Comparison of ENCODE assay signal across 29 cellular contexts in genomic region chr2:100755441-100755840, GRCh38.
DNase-seq lines count a peak whose midpoint lies in the region; ATAC-seq and TF ChIP-seq lines count a peak whose summit lies in the region.
"Had no signal": no experiment of that assay in that cellular context is flagged by ENCODE, and none has a peak within 500 bp of the region (broad histone marks: within the 10 kb centered on the region; RNA-seq: fewer than 3 reads in every experiment).

No MANE protein-coding gene starts in this region.

- H3K4me3 ChIP-seq in Panc1 (ENCODE audit: low read depth in 2 of 2, low read length in 2 of 2) (no peak overlapping the region), skeletal muscle satellite cell (ENCODE audit: low read length) (no peak overlapping the region)
- H3K4me3 ChIP-seq: heart left ventricle, prostate gland, suprapubic skin had no signal

- H3K4me3 Mint-ChIP-seq in activated T-helper 1 cell treated with anti-CD3 and anti-CD28 coated beads, Interleukin-12 subunit alpha, Interleukin-12 subunit beta, Interleukin-2, Interleukin-4 antibody, amounts not matched to agents 30 ng/mL and 10 ng/mL and 1 ng/mL, durations not matched to agents 14 hours and 24 hours and 36 hours, result no peak overlapping the region
- H3K4me3 Mint-ChIP-seq: activated CD8-positive, alpha-beta memory T cell treated with anti-CD3 and anti-CD28 coated beads, Interleukin-2, amount 10 ng/mL, durations not matched to agents 7 days and 5 days; activated naive CD4-positive, alpha-beta T cell treated with anti-CD3 and anti-CD28 coated beads for 36 hours; activated T-cell treated with anti-CD3 and anti-CD28 coated beads, Interleukin-2, amount 50 U/mL, for 72 hours; CD4-positive, CD25-positive, alpha-beta regulatory T cell; HFFc6; stimulated activated effector memory CD8-positive, alpha-beta T cell treated with anti-CD3 and anti-CD28 coated beads, Interleukin-12 subunit alpha, Interleukin-12 subunit beta, amount 100 ng/mL, for 72 hours had no signal

- no peaks in the 10 kb centered on the region for H3K27me3 Mint-ChIP-seq in activated T-helper 1 cell treated with anti-CD3 and anti-CD28 coated beads, Interleukin-12 subunit alpha, Interleukin-12 subunit beta, Interleukin-2, Interleukin-4 antibody, amounts not matched to agents 30 ng/mL and 10 ng/mL and 1 ng/mL, durations not matched to agents 14 hours and 24 hours and 36 hours (ENCODE audit: insufficient read depth)

- BruUV-seq in Panc1 (replicated peaks; lab: Mats Ljungman, UMichigan), result no TSS peak

- peaks cover 4% of the 10 kb centered on the region for H3K4me1 Mint-ChIP-seq in activated T-helper 1 cell treated with anti-CD3 and anti-CD28 coated beads, Interleukin-12 subunit alpha, Interleukin-12 subunit beta, Interleukin-2, Interleukin-4 antibody, amounts not matched to agents 30 ng/mL and 10 ng/mL and 1 ng/mL, durations not matched to agents 14 hours and 24 hours and 36 hours (ENCODE audit: low read depth)
- H3K4me1 Mint-ChIP-seq: activated CD8-positive, alpha-beta memory T cell treated with anti-CD3 and anti-CD28 coated beads, Interleukin-2, amount 10 ng/mL, durations not matched to agents 7 days and 5 days; CD4-positive, CD25-positive, alpha-beta regulatory T cell; stimulated activated effector memory CD8-positive, alpha-beta T cell treated with anti-CD3 and anti-CD28 coated beads, Interleukin-12 subunit alpha, Interleukin-12 subunit beta, amount 100 ng/mL, for 72 hours had no signal

- peak; percentile 36 for DNase-seq in ELR (ENCODE audit: low read depth)
- DNase-seq in Panc1 (ENCODE audit: low read depth, low spot score), result no peak
- DNase-seq in epithelial cell of prostate (ENCODE audit: low read depth, low spot score), result peak; percentile 84
- DNase-seq in G401 (ENCODE audit: low spot score), result no peak
- DNase-seq in NCI-H82 (lab: John Stamatoyannopoulos, UW), result no peak
- DNase-seq in activated T-helper 1 cell treated with anti-CD3 and anti-CD28 coated beads, Interleukin-12 subunit alpha, Interleukin-12 subunit beta, Interleukin-2, Interleukin-4 antibody, amounts not matched to agents 30 ng/mL and 10 ng/mL and 1 ng/mL, durations not matched to agents 14 hours and 24 hours and 36 hours (ENCODE audit: low spot score), result no peak
- DNase-seq: activated CD4-positive, alpha-beta T cell treated with anti-CD3 and anti-CD28 coated beads, Interleukin-2, amount 50 U/mL, for 1 hour; activated CD8-positive, alpha-beta memory T cell treated with anti-CD3 and anti-CD28 coated beads, Interleukin-2, amount 10 ng/mL, durations not matched to agents 7 days and 5 days; activated naive CD4-positive, alpha-beta T cell treated with anti-CD3 and anti-CD28 coated beads for 36 hours; activated T-cell treated with anti-CD3 and anti-CD28 coated beads, Interleukin-2, amount 50 U/mL, for 72 hours; amniotic stem cell; CD4-positive, CD25-positive, alpha-beta regulatory T cell; dermis blood vessel endothelial cell; heart left ventricle; HFFc6; left colon; mesendoderm; NCI-H1092; NCI-H187; NCI-H526 treated with DMSO at 0.1 percent for 48 hours; RPMI8226; small intestine; stimulated activated CD4-positive, alpha-beta T cell treated with anti-CD3 and anti-CD28 coated beads, Interleukin-2, amount 100 ng/mL, for 48 hours; WERI-Rb-1 had no signal

- peak; percentile 32; the same call in 1 of the 2 replicates for ATAC-seq in Panc1
- ATAC-seq: activated CD8-positive, alpha-beta memory T cell treated with anti-CD3 and anti-CD28 coated beads, Interleukin-2, amount 10 ng/mL, durations not matched to agents 7 days and 5 days; activated T-cell treated with anti-CD3 and anti-CD28 coated beads, Interleukin-2, amount 50 U/mL, for 72 hours; left colon; stimulated activated effector memory CD8-positive, alpha-beta T cell treated with anti-CD3 and anti-CD28 coated beads, Interleukin-12 subunit alpha, Interleukin-12 subunit beta, amount 100 ng/mL, for 72 hours had no signal

- H3K27ac Mint-ChIP-seq in activated T-helper 1 cell treated with anti-CD3 and anti-CD28 coated beads, Interleukin-12 subunit alpha, Interleukin-12 subunit beta, Interleukin-2, Interleukin-4 antibody, amounts not matched to agents 30 ng/mL and 10 ng/mL and 1 ng/mL, durations not matched to agents 14 hours and 24 hours and 36 hours, result no peak overlapping the region
- H3K27ac Mint-ChIP-seq: activated CD8-positive, alpha-beta memory T cell treated with anti-CD3 and anti-CD28 coated beads, Interleukin-2, amount 10 ng/mL, durations not matched to agents 7 days and 5 days; activated naive CD4-positive, alpha-beta T cell treated with anti-CD3 and anti-CD28 coated beads for 36 hours; activated T-cell treated with anti-CD3 and anti-CD28 coated beads, Interleukin-2, amount 50 U/mL, for 72 hours; CD4-positive, CD25-positive, alpha-beta regulatory T cell; stimulated activated effector memory CD8-positive, alpha-beta T cell treated with anti-CD3 and anti-CD28 coated beads, Interleukin-12 subunit alpha, Interleukin-12 subunit beta, amount 100 ng/mL, for 72 hours had no signal

- in situ Hi-C loops in Panc1 (cut with HindIII; ENCODE audit: low pct_unique_long_range_greater_than_20kb, low sequenced_read_pairs) (no loop called here), G401 (cut with HindIII; ENCODE audit: low sequenced_read_pairs) (no loop called here)

- H3K36me3 ChIP-seq in Panc1 (ENCODE audit: control insufficient read depth, insufficient read depth, low read length) (no peaks in the 10 kb centered on the region), skeletal muscle satellite cell (ENCODE audit: insufficient read depth, low read length) (no peaks in the 10 kb centered on the region)
- H3K36me3 ChIP-seq: heart left ventricle, neutrophil, prostate gland, suprapubic skin, WERI-Rb-1 had no signal

- H3K4me1 ChIP-seq in Panc1 (ENCODE audit: control insufficient read depth, insufficient read depth, low read length), result peaks cover 7% of the 10 kb centered on the region
- peaks cover 68% of the 10 kb centered on the region for H3K4me1 ChIP-seq in skeletal muscle satellite cell (ENCODE audit: control insufficient read depth, insufficient read depth, low read length)
- H3K4me1 ChIP-seq: prostate gland had no signal

- H3K36me3 Mint-ChIP-seq in activated T-helper 1 cell treated with anti-CD3 and anti-CD28 coated beads, Interleukin-12 subunit alpha, Interleukin-12 subunit beta, Interleukin-2, Interleukin-4 antibody, amounts not matched to agents 30 ng/mL and 10 ng/mL and 1 ng/mL, durations not matched to agents 14 hours and 24 hours and 36 hours (ENCODE audit: low read depth), result no peaks in the 10 kb centered on the region
- H3K36me3 Mint-ChIP-seq: activated CD8-positive, alpha-beta memory T cell treated with anti-CD3 and anti-CD28 coated beads, Interleukin-2, amount 10 ng/mL, durations not matched to agents 7 days and 5 days; CD4-positive, CD25-positive, alpha-beta regulatory T cell had no signal

- POLR2A ChIA-PET in Panc1 (lab: Charles Lee), result interaction anchor here (0.7 kb wide), 1 partner anchor 21 kb away, joined by 3 read pairs; no protein-coding TSS in a partner anchor

- no peak for TF ChIP-seq CTCF in Panc1 (IDR thresholded peaks at IDR 0.05)

- intact Hi-C loops in Panc1 (cut with micrococcal nuclease; ENCODE audit: unreplicated experiment), result no loop called here
- intact Hi-C loops in activated T-helper 1 cell treated with anti-CD3 and anti-CD28 coated beads, Interleukin-12 subunit alpha, Interleukin-12 subunit beta, Interleukin-2, Interleukin-4 antibody, amounts not matched to agents 30 ng/mL and 10 ng/mL and 1 ng/mL, durations not matched to agents 14 hours and 24 hours and 36 hours (cut with micrococcal nuclease), result no loop called here

- H3K27me3 ChIP-seq in Panc1 (ENCODE audit: control insufficient read depth, insufficient read depth, low read length) (no peaks in the 10 kb centered on the region), skeletal muscle satellite cell (ENCODE audit: control insufficient read depth, insufficient read depth, low read length) (no peaks in the 10 kb centered on the region)
- H3K27me3 ChIP-seq: heart left ventricle, suprapubic skin had no signal

- no peaks in the 10 kb centered on the region for H3K9me3 Mint-ChIP-seq in activated T-helper 1 cell treated with anti-CD3 and anti-CD28 coated beads, Interleukin-12 subunit alpha, Interleukin-12 subunit beta, Interleukin-2, Interleukin-4 antibody, amounts not matched to agents 30 ng/mL and 10 ng/mL and 1 ng/mL, durations not matched to agents 14 hours and 24 hours and 36 hours
- H3K9me3 Mint-ChIP-seq: activated naive CD4-positive, alpha-beta T cell treated with anti-CD3 and anti-CD28 coated beads for 36 hours; CD4-positive, CD25-positive, alpha-beta regulatory T cell; stimulated activated effector memory CD8-positive, alpha-beta T cell treated with anti-CD3 and anti-CD28 coated beads, Interleukin-12 subunit alpha, Interleukin-12 subunit beta, amount 100 ng/mL, for 72 hours had no signal

- H3K27ac ChIP-seq in Panc1 (ENCODE audit: low read length) (no peak overlapping the region), epithelial cell of prostate (peak overlapping the region; percentile 61)
- H3K27ac ChIP-seq: heart left ventricle, neutrophil, prostate gland, suprapubic skin, WERI-Rb-1 had no signal

- CTCF ChIA-PET in Panc1 (lab: Charles Lee), result no interaction called here

- H3K9ac ChIP-seq in skeletal muscle satellite cell (ENCODE audit: low read depth, low read length), result no peak overlapping the region

- peak overlapping the region; percentile 49 for H3K4me2 ChIP-seq in skeletal muscle satellite cell (ENCODE audit: low read length)

- H3K9me3 ChIP-seq in Panc1 (ENCODE audit: control insufficient read depth, insufficient read depth, low read depth, low read length) (no peaks in the 10 kb centered on the region), skeletal muscle satellite cell (replicated peaks; ENCODE audit: low read length) (no peaks in the 10 kb centered on the region)
- H3K9me3 ChIP-seq: heart left ventricle, neutrophil, prostate gland, suprapubic skin had no signal

Comparison
In these comparisons a context has a peak if more than half of its experiments do, and no peak if none do; other contexts are left out.
1. DNase-seq: peak in ELR (single experiment) and epithelial cell of prostate (single experiment); none in Panc1 (single experiment), G401 (single experiment), NCI-H82 (single experiment) and activated T-helper 1 cell treated with anti-CD3 and anti-CD28 coated beads, Interleukin-12 subunit alpha, Interleukin-12 subunit beta, Interleukin-2, Interleukin-4 antibody, amounts not matched to agents 30 ng/mL and 10 ng/mL and 1 ng/mL, durations not matched to agents 14 hours and 24 hours and 36 hours (single experiment).